ENCODE assay signal across 1 cellular context in the genomic region with DNA sequence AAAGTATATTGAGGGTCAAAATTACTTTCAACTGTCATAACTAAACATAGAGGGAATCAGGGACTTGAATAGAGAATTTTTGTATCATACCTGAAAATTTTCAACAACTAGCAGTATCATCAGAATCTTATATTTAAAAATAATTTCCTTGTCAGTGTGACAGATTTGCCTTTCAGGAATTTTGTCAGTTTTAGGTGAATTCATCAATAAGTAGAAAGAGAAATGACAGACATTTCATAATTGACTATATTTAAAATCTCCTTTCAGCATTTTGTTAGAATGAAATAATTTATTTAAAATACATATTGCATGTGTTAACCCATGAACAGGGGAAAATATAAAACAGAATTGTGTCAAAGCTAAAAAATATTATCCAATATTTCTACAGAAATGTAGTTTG.
A peak's percentile ranks its signal among the peaks of the same experiment; 100 is the strongest.
TF ChIP-seq lines count a peak whose summit lies in the region.

No MANE protein-coding gene starts in this region.

TF ChIP-seq in K562, 482 proteins besides CTCF, POLR2A, EP300 and RAD21:
- TF ChIP-seq U2AF1 (optimal IDR thresholded peaks at IDR 0.05; ENCODE audit: low read depth, low read length) (peak; percentile 71), POLR2AphosphoS5 (IDR thresholded peaks at IDR 0.05; ENCODE audit: control insufficient read depth, insufficient read depth, low read depth, low read length) (peak; percentile 27; the same call in 1 of the 2 replicates), NFRKB (IDR thresholded peaks at IDR 0.05; ENCODE audit: low read depth) (no peak), RBM22 (IDR thresholded peaks at IDR 0.05; ENCODE audit: low read depth, low read length, poor library complexity, severe bottlenecking) (peak; percentile 59), POLR2G (IDR thresholded peaks at IDR 0.05; ENCODE audit: low read depth, low read length) (0 out of 2 replicates have a peak, but pooled peaks have one; percentile 35), DACH1 (IDR thresholded peaks at IDR 0.05; ENCODE audit: partially characterized antibody) (no peak)
